13 cellular contexts compared by ENCODE assay signal in genomic region chr22:40182231-40182835, GRCh38. TPM values are rescaled to one million over a fixed set of nuclear protein-coding genes. Genes with fewer than 3 reads are reported as not detected.
DNase-seq lines count a peak whose midpoint lies in the region; ATAC-seq, FAIRE-seq and TF ChIP-seq lines count a peak whose summit lies in the region.
"Had no signal": no experiment of that assay in that cellular context is flagged by ENCODE, and none has a peak within 500 bp of the region (broad histone marks: within the 10 kb centered on the region; RNA-seq: fewer than 3 reads in every experiment).

No MANE protein-coding gene starts in this region.

- H3K4me1 ChIP-seq in A549 = peaks cover 43% of the 10 kb centered on the region; the same call in 2 of the 3 replicates
- H3K4me1 ChIP-seq in GM23338 (ENCODE audit: insufficient read depth) = peaks cover 46% of the 10 kb centered on the region
- H3K4me1 ChIP-seq in body of pancreas = peaks cover 82% of the 10 kb centered on the region
- H3K4me1 ChIP-seq in muscle layer of colon (ENCODE audit: insufficient read depth, low read length) = peaks cover 52% of the 10 kb centered on the region
- H3K4me1 ChIP-seq in tibial nerve = peaks cover 0 to 78% (median 35%) of the 10 kb centered on the region in 4 donors

- H3K9me3 ChIP-seq in A549 = no peaks in the 10 kb centered on the region
- no peaks in the 10 kb centered on the region for H3K9me3 ChIP-seq in body of pancreas
- H3K9me3 ChIP-seq in muscle layer of colon (ENCODE audit: low read length) = no peaks in the 10 kb centered on the region
- H3K9me3 ChIP-seq in tibial nerve = no peaks in the 10 kb centered on the region
- H3K9me3 ChIP-seq: upper lobe of right lung had no signal

- peaks cover 95% of the 10 kb centered on the region for H3K79me2 ChIP-seq in GM23338 (replicated peaks; ENCODE audit: insufficient read depth)

- H2AFZ ChIP-seq in GM23338 = no peak overlapping the region

- H3K4me1 Mint-ChIP-seq in GM23338 = peaks cover 52% of the 10 kb centered on the region

- ATAC-seq in A549 (no peak), GM23338 (no peak), body of pancreas (no peak), GM18520 (IDR thresholded peaks at IDR 0.05; ENCODE audit: unreplicated experiment) (no peak)

- H3K27ac Mint-ChIP-seq in GM23338 = no peak overlapping the region

- intact Hi-C loops in body of pancreas (cut with DNase I) = no loop called here

- FAIRE-seq in A549 (lab: Jason Lieb, UNC) = no peak

- TF ChIP-seq POLR2A in A549 (IDR thresholded peaks at IDR 0.05; ENCODE audit: low read length) = no peak
- TF ChIP-seq POLR2A in body of pancreas (IDR thresholded peaks at IDR 0.05) = no peak
- no peak for TF ChIP-seq POLR2A in tibial nerve (IDR thresholded peaks at IDR 0.05)

- DNase-seq in A549 (ENCODE audit: low read depth in 1 of 2, low spot score in 1 of 2) (no peak), GM23338 (ENCODE audit: low spot score) (no peak), body of pancreas (no peak), T-helper 9 cell (no peak), NCI-H345 treated with DMSO at 0.1 percent for 48 hours (lab: John Stamatoyannopoulos, UW; ENCODE audit: unreplicated experiment) (no peak), tibial nerve (ENCODE audit: low spot score in 2 of 2) (no peak)
- DNase-seq: amygdala; DMS79 treated with DMSO at 0.1 percent for 48 hours; NCI-H1436 treated with DMSO at 0.1 percent for 48 hours; stimulated activated CD4-positive, alpha-beta T cell treated with anti-CD3 and anti-CD28 coated beads, Interleukin-12 subunit alpha, Interleukin-12 subunit beta, amount 100 ng/mL, for 4 hours; upper lobe of right lung had no signal

- TF ChIP-seq RAD21 in A549 (conservative IDR thresholded peaks at IDR 0.05 in 1 of 2, IDR thresholded peaks at IDR 0.05 in 1 of 2) = no peak

- no peak overlapping the region for H3K9ac ChIP-seq in muscle layer of colon (ENCODE audit: low read length)

- peaks cover 3% of the 10 kb centered on the region; the same call in 2 of the 3 replicates for H3K9me3 Mint-ChIP-seq in GM23338

- TF ChIP-seq CTCF in A549 (IDR thresholded peaks at IDR 0.05) = no peak
- TF ChIP-seq CTCF in GM23338 (conservative IDR thresholded peaks at IDR 0.05; ENCODE audit: low read depth in 2 of 2) = no peak
- TF ChIP-seq CTCF in body of pancreas (IDR thresholded peaks at IDR 0.05) = no peak
- TF ChIP-seq CTCF in tibial nerve (IDR thresholded peaks at IDR 0.05) = no peak

- POLR2A ChIA-PET in A549 (lab: Yijun Ruan, JAX) = no interaction called here

- no peaks in the 10 kb centered on the region for H3K9me2 ChIP-seq in GM23338 (ENCODE audit: insufficient read depth)

- H4K20me1 ChIP-seq in GM23338 (replicated peaks; ENCODE audit: insufficient read depth) = peaks cover 10% of the 10 kb centered on the region; the same call in 1 of the 2 replicates

- H3K36me3 ChIP-seq in GM23338 (ENCODE audit: insufficient read depth) (no peaks in the 10 kb centered on the region), body of pancreas (replicated peaks in 1 of 2; ENCODE audit: insufficient read depth in 1 of 2, low read depth in 2 of 2) (no peaks in the 10 kb centered on the region), muscle layer of colon (ENCODE audit: insufficient read depth, low read length) (no peaks in the 10 kb centered on the region), tibial nerve (no peaks in the 10 kb centered on the region)
- H3K36me3 ChIP-seq: upper lobe of right lung had no signal

- H3K27ac ChIP-seq in A549 = no peak overlapping the region
- H3K27ac ChIP-seq in GM23338 (ENCODE audit: low read depth) = no peak overlapping the region
- peak overlapping the region in 3 of 4 donors; percentile 11 to 66 (median 63) for H3K27ac ChIP-seq in body of pancreas
- peak overlapping the region; percentile 76 for H3K27ac ChIP-seq in muscle layer of colon (ENCODE audit: low read depth, low read length)
- H3K27ac ChIP-seq in tibial nerve = peak overlapping the region in 2 of 4 donors; percentile 86 to 91

- H3K4me3 ChIP-seq in A549 (no peak overlapping the region), GM23338 (no peak overlapping the region), body of pancreas (no peak overlapping the region), muscle layer of colon (ENCODE audit: low read depth in 1 of 2, low read length in 2 of 2) (no peak overlapping the region), tibial nerve (no peak overlapping the region)
- H3K4me3 ChIP-seq: upper lobe of right lung had no signal

- H3K27me3 Mint-ChIP-seq in GM23338 (ENCODE audit: insufficient read depth, low read depth, poor library complexity) = peaks cover 2% of the 10 kb centered on the region

- no peaks in the 10 kb centered on the region; the same call in 1 of the 2 replicates for H3F3A ChIP-seq in GM23338 (replicated peaks; ENCODE audit: low read depth)

- peaks cover 17% of the 10 kb centered on the region for H3K36me3 Mint-ChIP-seq in GM23338 (ENCODE audit: low read depth)

- H3K27me3 ChIP-seq in GM23338 (ENCODE audit: insufficient read depth) (no peaks in the 10 kb centered on the region), body of pancreas (no peaks in the 10 kb centered on the region), muscle layer of colon (ENCODE audit: control insufficient read depth in 1 of 2, insufficient read depth in 2 of 2, low read length in 2 of 2) (no peaks in the 10 kb centered on the region), tibial nerve (no peaks in the 10 kb centered on the region)
- H3K27me3 ChIP-seq: upper lobe of right lung had no signal

- H3K4me3 Mint-ChIP-seq in GM23338 = no peak overlapping the region; the same call in 2 of the 3 replicates

- peak overlapping the region; percentile 77; the same call in 2 of the 3 replicates for H3K4me2 ChIP-seq in A549
- H3K4me2 ChIP-seq in GM23338 = peak overlapping the region; percentile 54

- TF ChIP-seq EP300 in A549 (IDR thresholded peaks at IDR 0.05) = no peak
- no peak for TF ChIP-seq EP300 in tibial nerve (IDR thresholded peaks at IDR 0.05)

- WGBS in A549 (ENCODE audit: missing lambda C conversion rate) = 60% methylated on average over 4 of the region's 4 CpGs
- 29 to 37% methylated on average over 4 of the region's 4 CpGs for WGBS in body of pancreas, 2 donors
- 63 to 66% methylated on average over 4 of the region's 4 CpGs for WGBS in tibial nerve, 2 donors

- CTCF ChIA-PET in A549 (lab: Yijun Ruan, JAX) = interaction anchor here (0.7 kb wide), 1 partner anchor 82 kb away, joined by 3 read pairs; no protein-coding TSS in a partner anchor

TF ChIP-seq in A549, 52 proteins besides CTCF, POLR2A, EP300 and RAD21:
- TF ChIP-seq ZFP36 (IDR thresholded peaks at IDR 0.05; ENCODE audit: borderline replicate concordance, partially characterized antibody) (no peak), MAZ (IDR thresholded peaks at IDR 0.05; ENCODE audit: borderline replicate concordance, low read depth, low read length) (no peak)
- TF ChIP-seq, protein P1, sequence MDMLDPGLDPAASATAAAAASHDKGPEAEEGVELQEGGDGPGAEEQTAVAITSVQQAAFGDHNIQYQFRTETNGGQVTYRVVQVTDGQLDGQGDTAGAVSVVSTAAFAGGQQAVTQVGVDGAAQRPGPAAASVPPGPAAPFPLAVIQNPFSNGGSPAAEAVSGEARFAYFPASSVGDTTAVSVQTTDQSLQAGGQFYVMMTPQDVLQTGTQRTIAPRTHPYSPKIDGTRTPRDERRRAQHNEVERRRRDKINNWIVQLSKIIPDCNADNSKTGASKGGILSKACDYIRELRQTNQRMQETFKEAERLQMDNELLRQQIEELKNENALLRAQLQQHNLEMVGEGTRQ (IDR thresholded peaks at IDR 0.05) = no peak

TF ChIP-seq in GM23338, 12 proteins besides CTCF, POLR2A, EP300 and RAD21:
- TF ChIP-seq JUNB (IDR thresholded peaks at IDR 0.05; ENCODE audit: unreplicated experiment) (no peak), ETS1 (IDR thresholded peaks at IDR 0.05) (no peak)

RNA-seq across cellular contexts. Expression of gene TNRC6B, which starts 4.6 kb away (rescaled TPM):
- 4.9 and 5.2 TPM in 2 replicates for polyA plus RNA-seq in A549 (2011; rRNA removed)
- 2.2 and 3.0 TPM in 2 replicates for polyA plus RNA-seq in A549 (2012; cell fraction: cytosol; rRNA removed)
- polyA plus RNA-seq in A549 (2012; cell fraction: nucleus; rRNA removed) = 4.9 and 5.7 TPM in 2 replicates
- polyA plus RNA-seq in A549 (2017; fragmentation: RNase III; extraction: RNeasy Plus Mini Kit Qiagen cat#74134 plus additional on column Dnase treatment) = 4.3 to 5.2 TPM (median 5.0 TPM) in 3 replicates
- polyA minus RNA-seq in A549 (2011; rRNA and poly(A)+ RNA removed) = 25.3 and 28.9 TPM in 2 replicates
- 41.4 and 46.9 TPM in 2 replicates for total RNA-seq in GM23338 (2014; rRNA removed; shearing (Covaris generic))
- polyA plus RNA-seq in GM23338 (2016; fragmentation: Nextera tagmentation; extraction: Ambion mirVana) = 87.8 and 91.3 TPM in 2 replicates
- total RNA-seq in body of pancreas = 10 to 100 TPM; 25.2 to 39.9 TPM
- 10 to 100 TPM; 41.8 to 50.9 (median 47.8) TPM for total RNA-seq in tibial nerve

Comparison
In these comparisons a context has a peak if more than half of its experiments do, and no peak if none do; other contexts are left out.
1. H3K27ac ChIP-seq: peak in body of pancreas (3 of 4) and muscle layer of colon (single experiment); none in A549 (0 of 2) and GM23338 (single experiment).